In the genomic region with DNA sequence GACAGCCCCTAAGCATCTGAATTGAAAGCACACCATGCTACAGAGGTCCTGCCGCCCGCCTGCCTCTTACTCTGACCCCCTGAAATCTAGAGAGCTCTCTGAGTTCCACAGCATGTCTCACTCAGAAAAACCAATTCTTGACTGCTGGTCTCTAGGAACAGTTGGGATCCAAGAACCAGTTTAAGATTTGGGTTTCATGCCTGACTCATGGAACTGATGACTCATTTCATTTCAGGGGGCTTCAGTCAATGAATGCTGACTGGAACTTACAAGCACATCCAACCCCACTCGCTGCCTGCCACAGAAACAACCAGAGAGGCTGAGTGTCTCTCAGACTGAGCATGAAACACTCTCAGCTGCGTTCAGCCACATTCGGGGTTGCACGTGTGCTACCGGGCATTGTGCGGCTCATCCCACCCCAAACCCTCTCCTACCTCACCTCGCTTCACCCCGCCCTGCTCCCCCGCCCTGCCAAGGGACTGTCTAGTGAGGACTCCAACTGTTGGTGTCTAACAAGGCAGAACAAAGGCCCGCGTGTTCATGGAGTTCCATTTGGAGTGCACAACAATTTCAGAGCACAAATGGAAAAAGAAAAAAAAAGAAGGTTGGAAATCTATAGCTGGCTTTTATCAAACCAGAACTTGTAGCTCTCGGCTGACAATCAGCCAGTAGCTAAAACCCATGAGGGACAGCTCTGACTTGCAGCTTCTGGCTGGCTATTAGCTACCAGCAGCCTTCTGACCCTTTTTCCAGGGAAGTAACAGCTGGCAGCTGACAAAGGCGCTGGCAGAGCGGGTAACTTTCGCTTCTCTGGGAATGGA, we compare ENCODE assay signal across 8 cellular contexts. TPM values are rescaled to one million over a fixed set of nuclear protein-coding genes. Genes with fewer than 3 reads are reported as not detected.
DNase-seq lines count a peak whose midpoint lies in the region; ATAC-seq, FAIRE-seq and TF ChIP-seq lines count a peak whose summit lies in the region.

No MANE protein-coding gene starts in this region.

- H3K36me3 ChIP-seq in muscle layer of colon (ENCODE audit: insufficient read depth, low read length) = no peaks in the 10 kb centered on the region

- H3K4me1 ChIP-seq in muscle layer of colon (ENCODE audit: insufficient read depth, low read length) = peaks cover 25% of the 10 kb centered on the region

- TF ChIP-seq CTCF in AG04449 (IDR thresholded peaks at IDR 0.05; ENCODE audit: insufficient read depth, low read length, missing control alignments) = no peak

- FAIRE-seq in GM12892 (lab: Jason Lieb, UNC) = no peak

- TF ChIP-seq POLR2A in GM12892 (IDR thresholded peaks at IDR 0.05; ENCODE audit: low read depth, low read length) = no peak

- no peaks in the 10 kb centered on the region for H3K27me3 ChIP-seq in muscle layer of colon (ENCODE audit: control insufficient read depth in 1 of 2, insufficient read depth in 2 of 2, low read length in 2 of 2)

- H3K4me3 ChIP-seq in AG04449 (ENCODE audit: low read depth, low read length) (peak overlapping the region; percentile 26), muscle layer of colon (ENCODE audit: low read depth in 1 of 2, low read length in 2 of 2) (peak overlapping the region in 1 of 2 donors; percentile 48)

- POLR2A ChIA-PET in AG04449 (lab: Yijun Ruan, JAX) = interaction anchor here (2.8 kb wide), 1 partner anchor 20 kb away, joined by 9 read pairs; a partner anchor contains a TSS

- CTCF ChIA-PET in AG04449 (lab: Yijun Ruan, JAX) = interaction anchor here (1.5 to 6.1 kb wide), 2 partner anchors 10 to 16 kb away, joined by 4 to 29 read pairs; no protein-coding TSS in a partner anchor

- DNase-seq in AG04449 (ENCODE audit: low read depth, low spot score) (no peak), NCI-H1105 treated with DMSO at 0.1 percent for 48 hours (lab: John Stamatoyannopoulos, UW) (peak; percentile 73), dermis microvascular lymphatic vessel endothelial cell (ENCODE audit: low read depth in 2 of 2) (peak; percentile 57 to 70), GM12892 (ENCODE audit: insufficient read length) (no peak), middle frontal gyrus (ENCODE audit: extremely low spot score, low spot score) (no peak), SKM-1 (lab: John Stamatoyannopoulos, UW; ENCODE audit: unreplicated experiment) (no peak)

- no peaks in the 10 kb centered on the region for H3K9me3 ChIP-seq in muscle layer of colon (ENCODE audit: low read length)

- H3K9ac ChIP-seq in muscle layer of colon (ENCODE audit: low read length) = no peak overlapping the region

- ATAC-seq in HG02623 (IDR thresholded peaks at IDR 0.05; ENCODE audit: unreplicated experiment) = no peak

- H3K27ac ChIP-seq in muscle layer of colon (ENCODE audit: low read depth, low read length) = peak overlapping the region; percentile 61

RNA-seq across cellular contexts. Expression of a gene that starts 20.0 kb away (rescaled TPM):
- 5.9 and 6.8 TPM in 2 replicates for total RNA-seq in dermis microvascular lymphatic vessel endothelial cell
- 18.3 TPM for polyA plus RNA-seq in GM12892 (2012; ENCODE audit: missing spikeins)

Comparison
In these comparisons a context has a peak if more than half of its experiments do, and no peak if none do; other contexts are left out.
1. DNase-seq: peak in NCI-H1105 treated with DMSO at 0.1 percent for 48 hours (single experiment) and dermis microvascular lymphatic vessel endothelial cell (2 of 2); none in AG04449 (single experiment), GM12892 (single experiment), middle frontal gyrus (single experiment) and SKM-1 (single experiment).